Comparison of ENCODE assay signal across 8 cellular contexts in genomic region chr12:51083140-51083833, GRCh38. TPM values are rescaled to one million over a fixed set of nuclear protein-coding genes. Genes with fewer than 3 reads are reported as not detected.
DNase-seq lines count a peak whose midpoint lies in the region; ATAC-seq and TF ChIP-seq lines count a peak whose summit lies in the region.

A gene with protein sequence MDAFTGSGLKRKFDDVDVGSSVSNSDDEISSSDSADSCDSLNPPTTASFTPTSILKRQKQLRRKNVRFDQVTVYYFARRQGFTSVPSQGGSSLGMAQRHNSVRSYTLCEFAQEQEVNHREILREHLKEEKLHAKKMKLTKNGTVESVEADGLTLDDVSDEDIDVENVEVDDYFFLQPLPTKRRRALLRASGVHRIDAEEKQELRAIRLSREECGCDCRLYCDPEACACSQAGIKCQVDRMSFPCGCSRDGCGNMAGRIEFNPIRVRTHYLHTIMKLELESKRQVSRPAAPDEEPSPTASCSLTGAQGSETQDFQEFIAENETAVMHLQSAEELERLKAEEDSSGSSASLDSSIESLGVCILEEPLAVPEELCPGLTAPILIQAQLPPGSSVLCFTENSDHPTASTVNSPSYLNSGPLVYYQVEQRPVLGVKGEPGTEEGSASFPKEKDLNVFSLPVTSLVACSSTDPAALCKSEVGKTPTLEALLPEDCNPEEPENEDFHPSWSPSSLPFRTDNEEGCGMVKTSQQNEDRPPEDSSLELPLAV (minus strand): TSS chr12:51083596. CDS start chr12:51076561, 7,035 bp downstream.

- peak within 1 kb of the TSS; percentile 94 to 99 (median 96) for H3K27ac Mint-ChIP-seq in CD4-positive, CD25-positive, alpha-beta regulatory T cell
- H3K27ac Mint-ChIP-seq in activated CD4-positive, alpha-beta memory T cell treated with anti-CD3 and anti-CD28 coated beads for 36 hours: peak within 1 kb of the TSS; percentile 83

- H3K36me3 ChIP-seq in CD4-positive, CD25-positive, alpha-beta regulatory T cell (ENCODE audit: control insufficient read depth, insufficient read depth, low read length): no peaks in the 10 kb centered on the region

- peak in 43 of 56 donors; percentile 6 to 60 (median 34) for TF ChIP-seq CTCF in dorsolateral prefrontal cortex (IDR thresholded peaks at IDR 0.05 in 54 of 56, conservative IDR thresholded peaks at IDR 0.05 in 2 of 56; ENCODE audit: low read depth in 1 of 56, partially characterized antibody in 56 of 56)
- TF ChIP-seq CTCF in lower leg skin (IDR thresholded peaks at IDR 0.05): no peak

- peak within 1 kb of the TSS; percentile 83 for H3K4me3 ChIP-seq in CD4-positive, CD25-positive, alpha-beta regulatory T cell (ENCODE audit: low read depth, low read length)
- peak within 1 kb of the TSS; percentile 64 to 96 (median 88) for H3K4me3 ChIP-seq in dorsolateral prefrontal cortex
- H3K4me3 ChIP-seq in lower leg skin (ENCODE audit: low read depth, poor library complexity, severe bottlenecking): peak within 1 kb of the TSS; percentile 97

- H3K9me3 ChIP-seq in CD4-positive, CD25-positive, alpha-beta regulatory T cell (ENCODE audit: control insufficient read depth in 2 of 2, low read length in 2 of 2): no peaks in the 10 kb centered on the region

- POLR2A ChIA-PET in activated CD4-positive, alpha-beta memory T cell treated with anti-CD3 and anti-CD28 coated beads for 36 hours (lab: Charles Lee): interaction anchor here (0.8 to 1.9 kb wide), 14 partner anchors 8 to 320 kb away, joined by 3 to 13 read pairs (median 4); partner anchors contain the start of genes ATF1, DAZAP2, LETMD1 and POU6F1

- 0% methylated on average over 41 to 55 of the region's 72 CpGs for WGBS in lower leg skin, 2 donors

- ATAC-seq in CD4-positive, CD25-positive, alpha-beta regulatory T cell (ENCODE audit: low read depth in 2 of 2): peak; percentile 100
- ATAC-seq in GM19438 (IDR thresholded peaks at IDR 0.05; ENCODE audit: low read depth, unreplicated experiment): peak; percentile 96
- peak; percentile 53 for ATAC-seq in HG03575 (IDR thresholded peaks at IDR 0.05; ENCODE audit: extremely low read depth, insufficient number of reproducible peaks, low FRiP score, unreplicated experiment)

- H3K27me3 ChIP-seq in CD4-positive, CD25-positive, alpha-beta regulatory T cell (ENCODE audit: control insufficient read depth, insufficient read depth, low read length): no peaks in the 10 kb centered on the region
- H3K27me3 ChIP-seq in dorsolateral prefrontal cortex: no peaks in the 10 kb centered on the region

- intact Hi-C loops in activated CD4-positive, alpha-beta memory T cell treated with anti-CD3 and anti-CD28 coated beads for 36 hours (cut with micrococcal nuclease): loop anchor here (1.0 to 5.0 kb wide), 7 partner anchors 35 to 285 kb away; partner anchors contain the start of genes BIN2, DAZAP2, LETMD1 and SLC11A2
- intact Hi-C loops in dorsolateral prefrontal cortex (cut with DNase I): loop anchor here (2.0 to 10.0 kb wide), 5 partner anchors 34 to 156 kb away; partner anchors contain the start of genes LETMD1 (in 2 of the 2), POU6F1 (in 2 of the 2), DAZAP2 (in 1 of the 2) and SLC11A2 (in 1 of the 2)
- intact Hi-C loops in lower leg skin (cut with DNase I; ENCODE audit: low total_unique reads): no loop called here

- peaks cover 28 to 45% (median 36%) of the 10 kb centered on the region in 4 donors for H3K4me1 Mint-ChIP-seq in CD4-positive, CD25-positive, alpha-beta regulatory T cell
- H3K4me1 Mint-ChIP-seq in activated CD4-positive, alpha-beta memory T cell treated with anti-CD3 and anti-CD28 coated beads for 36 hours (ENCODE audit: low read depth): peaks cover 46% of the 10 kb centered on the region

- peaks cover 8% of the 10 kb centered on the region for H3K36me3 Mint-ChIP-seq in CD4-positive, CD25-positive, alpha-beta regulatory T cell
- H3K36me3 Mint-ChIP-seq in activated CD4-positive, alpha-beta memory T cell treated with anti-CD3 and anti-CD28 coated beads for 36 hours: peaks cover 11% of the 10 kb centered on the region

- CTCF ChIA-PET in activated CD4-positive, alpha-beta memory T cell treated with anti-CD3 and anti-CD28 coated beads for 36 hours (lab: Charles Lee): interaction anchor here (0.9 to 1.3 kb wide), 3 partner anchors 136 to 258 kb away, joined by 3 to 4 read pairs (median 3); no protein-coding TSS in a partner anchor

- H3K4me3 Mint-ChIP-seq in CD4-positive, CD25-positive, alpha-beta regulatory T cell: peak within 1 kb of the TSS; percentile 89 to 99 (median 96)
- H3K4me3 Mint-ChIP-seq in activated CD4-positive, alpha-beta memory T cell treated with anti-CD3 and anti-CD28 coated beads for 36 hours: peak within 1 kb of the TSS; percentile 91

- TF ChIP-seq POLR2A in lower leg skin (IDR thresholded peaks at IDR 0.05): peak in 1 of 2 donors; percentile 97

- no peaks in the 10 kb centered on the region for H3K27me3 Mint-ChIP-seq in CD4-positive, CD25-positive, alpha-beta regulatory T cell
- H3K27me3 Mint-ChIP-seq in activated CD4-positive, alpha-beta memory T cell treated with anti-CD3 and anti-CD28 coated beads for 36 hours: no peaks in the 10 kb centered on the region

- no peaks in the 10 kb centered on the region for H3K9me3 Mint-ChIP-seq in CD4-positive, CD25-positive, alpha-beta regulatory T cell
- no peaks in the 10 kb centered on the region for H3K9me3 Mint-ChIP-seq in activated CD4-positive, alpha-beta memory T cell treated with anti-CD3 and anti-CD28 coated beads for 36 hours

- DNase-seq in CD4-positive, CD25-positive, alpha-beta regulatory T cell: peak; percentile 90 to 97 (median 95)
- peak; percentile 90 for DNase-seq in NCI-H82 treated with DMSO at 0.1 percent for 48 hours (lab: John Stamatoyannopoulos, UW; ENCODE audit: unreplicated experiment)
- peak; percentile 97 for DNase-seq in activated CD4-positive, alpha-beta memory T cell treated with anti-CD3 and anti-CD28 coated beads for 36 hours
- peak; percentile 96 to 99 (median 98) for DNase-seq in dorsolateral prefrontal cortex
- peak; percentile 95 to 99 for DNase-seq in lower leg skin (ENCODE audit: low spot score in 2 of 2)
- DNase-seq in stimulated activated CD4-positive, alpha-beta T cell treated with anti-CD3 and anti-CD28 coated beads, Interleukin-4, amount 100 ng/mL, for 48 hours (ENCODE audit: low read depth in 2 of 2): peak; percentile 93

- H3K27ac ChIP-seq in CD4-positive, CD25-positive, alpha-beta regulatory T cell (ENCODE audit: insufficient read depth, low read length, poor library complexity, severe bottlenecking): peak within 1 kb of the TSS; percentile 76
- H3K27ac ChIP-seq in dorsolateral prefrontal cortex: peak within 1 kb of the TSS; percentile 34 to 98 (median 91)

- H3K4me1 ChIP-seq in CD4-positive, CD25-positive, alpha-beta regulatory T cell (ENCODE audit: control insufficient read depth, insufficient read depth, low read length, poor library complexity, severe bottlenecking): peaks cover 20% of the 10 kb centered on the region

RNA-seq across cellular contexts. Expression of the gene that starts here (rescaled TPM):
- total RNA-seq in CD4-positive, CD25-positive, alpha-beta regulatory T cell: 32.8 TPM
- polyA plus RNA-seq in CD4-positive, CD25-positive, alpha-beta regulatory T cell: 1 to 10 TPM; 1.7 to 5.7 (median 4.0) TPM
- 10 to 100 TPM; 19.2 to 20.2 TPM for total RNA-seq in activated CD4-positive, alpha-beta memory T cell treated with anti-CD3 and anti-CD28 coated beads for 36 hours
- 10 to 100 TPM; 42.6 to 96.4 (median 71.8) TPM for total RNA-seq in dorsolateral prefrontal cortex
- total RNA-seq in lower leg skin: 10 to 100 TPM; 16.6 to 22.7 (median 18.7) TPM

Comparison
In these comparisons a context has a peak if more than half of its experiments do, and no peak if none do; other contexts are left out.
1. Peak in every context shown above with its lines: DNase-seq, ATAC-seq, H3K4me3 ChIP-seq and H3K27ac ChIP-seq.
2. CTCF ChIP-seq: peak in dorsolateral prefrontal cortex (43 of 56); none in lower leg skin (0 of 3).